1 cellular context compared by ENCODE assay signal in genomic region chr1:151596166-151596933, GRCh38.
TF ChIP-seq lines count a peak whose summit lies in the region.

No MANE protein-coding gene starts in this region.

TF ChIP-seq in K562, 482 proteins besides CTCF, POLR2A, EP300 and RAD21 (continued from another document):
- TF ChIP-seq IRF2 (CRISPR knock-in tag; IDR thresholded peaks at IDR 0.05) = no peak
- peak; percentile 98 for TF ChIP-seq MTA2 (IDR thresholded peaks at IDR 0.05; ENCODE audit: low read depth)
- no peak for TF ChIP-seq ZNF133 (CRISPR knock-in tag; IDR thresholded peaks at IDR 0.05)
- TF ChIP-seq ZNF449 (CRISPR knock-in tag; IDR thresholded peaks at IDR 0.05) = no peak
- peak in 1 of 2 experiments; percentile 66; a peak in 1 of 4 replicates for TF ChIP-seq NONO (IDR thresholded peaks at IDR 0.05; ENCODE audit: low read depth in 2 of 2, low read length in 1 of 2)
- TF ChIP-seq USF1 (CRISPR knock-in tag; IDR thresholded peaks at IDR 0.05) = no peak
- peak; percentile 92 for TF ChIP-seq PML (IDR thresholded peaks at IDR 0.05; ENCODE audit: low read length)
- peak; percentile 70 for TF ChIP-seq TAF9B (IDR thresholded peaks at IDR 0.05; ENCODE audit: partially characterized antibody)
- peak; percentile 97 for TF ChIP-seq TEAD4 (IDR thresholded peaks at IDR 0.05; ENCODE audit: low read length)
- no peak for TF ChIP-seq TEAD4 (CRISPR knock-in tag; IDR thresholded peaks at IDR 0.05; ENCODE audit: borderline replicate concordance)
- peak; percentile 98 for TF ChIP-seq TAL1 (IDR thresholded peaks at IDR 0.05)
- no peak for TF ChIP-seq JUNB (CRISPR knock-in tag; conservative IDR thresholded peaks at IDR 0.05)
- TF ChIP-seq HDAC3 (IDR thresholded peaks at IDR 0.05; ENCODE audit: borderline replicate concordance, partially characterized antibody) = peak; percentile 97
- peak; percentile 54; the same call in 1 of the 2 replicates for TF ChIP-seq CREB1 (IDR thresholded peaks at IDR 0.05)
- no peak for TF ChIP-seq CREB1 (CRISPR knock-in tag; IDR thresholded peaks at IDR 0.05)
- TF ChIP-seq BHLHE40 (IDR thresholded peaks at IDR 0.05; ENCODE audit: low read length) = peak; percentile 55; the same call in 1 of the 2 replicates
- TF ChIP-seq ZNF239 (CRISPR knock-in tag; IDR thresholded peaks at IDR 0.05) = peak; percentile 71
- TF ChIP-seq SOX6 (IDR thresholded peaks at IDR 0.05) = peak; percentile 98
- no peak for TF ChIP-seq ZNF121 (CRISPR knock-in tag; conservative IDR thresholded peaks at IDR 0.05)
- TF ChIP-seq PKNOX1 (IDR thresholded peaks at IDR 0.05) = peak; percentile 79
- TF ChIP-seq ZBED1 (IDR thresholded peaks at IDR 0.05) = no peak
- TF ChIP-seq ZMIZ1 (IDR thresholded peaks at IDR 0.05; ENCODE audit: low read depth in 2 of 2, low read length in 2 of 2) = peak in 1 of 2 experiments; percentile 95; a peak in 2 of 4 replicates
- no peak for TF ChIP-seq ZBTB34 (CRISPR knock-in tag; IDR thresholded peaks at IDR 0.05)
- TF ChIP-seq THRA (IDR thresholded peaks at IDR 0.05) = no peak
- TF ChIP-seq EP400 (IDR thresholded peaks at IDR 0.05) = peak; percentile 43; the same call in 1 of the 2 replicates
- TF ChIP-seq FOXJ2 (tag; IDR thresholded peaks at IDR 0.05) = no peak
- no peak for TF ChIP-seq SPI1 (IDR thresholded peaks at IDR 0.05; ENCODE audit: borderline replicate concordance, low read depth, low read length)
- TF ChIP-seq MEIS2 (IDR thresholded peaks at IDR 0.05; ENCODE audit: partially characterized antibody) = peak; percentile 93
- peak; percentile 37; the same call in 1 of the 2 replicates for TF ChIP-seq TOE1 (IDR thresholded peaks at IDR 0.05; ENCODE audit: borderline replicate concordance)
- no peak for TF ChIP-seq TOE1 (CRISPR knock-in tag; IDR thresholded peaks at IDR 0.05; ENCODE audit: borderline replicate concordance, low read depth)
- TF ChIP-seq DMBX1 (CRISPR knock-in tag; IDR thresholded peaks at IDR 0.05; ENCODE audit: borderline replicate concordance) = peak; percentile 85
- no peak; the same call in 1 of the 2 replicates for TF ChIP-seq MAFK (IDR thresholded peaks at IDR 0.05; ENCODE audit: low read length)
- no peak for TF ChIP-seq ZNF586 (CRISPR knock-in tag; conservative IDR thresholded peaks at IDR 0.05)
- peak; percentile 18; the same call in 1 of the 2 replicates for TF ChIP-seq CXXC5 (CRISPR knock-in tag; IDR thresholded peaks at IDR 0.05)
